In genomic region chr1:76146184-76146583, GRCh38 we compare ENCODE assay signal across 24 cellular contexts.
"Had no signal": no experiment of that assay in that cellular context is flagged by ENCODE, and none has a peak within 500 bp of the region (broad histone marks: within the 10 kb centered on the region; RNA-seq: fewer than 3 reads in every experiment).

No MANE protein-coding gene starts in this region.

- H3K27ac ChIP-seq: colonic mucosa, epithelial cell of prostate, esophagus squamous epithelium, gastrocnemius medialis, heart right ventricle, left lung, lower lobe of right lung had no signal

- H3K27ac Mint-ChIP-seq: dendritic cell treated with granulocyte-macrophage colony-stimulating factor and Interleukin-4, amounts not matched to agents 40 ng/mL and 50 ng/mL, for 4 days; effector memory CD8-positive, alpha-beta T cell; endodermal cell; mesothelial cell of epicardium had no signal

- ATAC-seq: effector memory CD8-positive, alpha-beta T cell; esophagus mucosa; gastrocnemius medialis; heart right ventricle; left cardiac atrium; left lung; left ventricle myocardium superior; lower lobe of right lung; mucosa of descending colon had no signal

- H3K27me3 ChIP-seq: colonic mucosa, esophagus squamous epithelium, gastrocnemius medialis, left lung had no signal

- H3K4me3 Mint-ChIP-seq: dendritic cell treated with granulocyte-macrophage colony-stimulating factor and Interleukin-4, amounts not matched to agents 40 ng/mL and 50 ng/mL, for 4 days; effector memory CD8-positive, alpha-beta T cell; endodermal cell; mesothelial cell of epicardium had no signal

- H3K9me3 Mint-ChIP-seq: dendritic cell treated with granulocyte-macrophage colony-stimulating factor and Interleukin-4, amounts not matched to agents 40 ng/mL and 50 ng/mL, for 4 days; effector memory CD8-positive, alpha-beta T cell; endodermal cell; mesothelial cell of epicardium had no signal

- DNase-seq: colonic mucosa; cortex of kidney; effector CD8-positive, alpha-beta T cell; effector memory CD8-positive, alpha-beta T cell; endodermal cell; erythroblast; esophagus squamous epithelium; foreskin fibroblast; foreskin melanocyte; gastrocnemius medialis; glutamatergic neuron; head of caudate nucleus; heart right ventricle; hippocampal formation; left cardiac atrium; left lung; left ventricle myocardium superior; lower lobe of right lung; mesenchymal stem cell; mucosa of descending colon had no signal

- H3K36me3 ChIP-seq: colonic mucosa, esophagus squamous epithelium, gastrocnemius medialis, heart right ventricle, left lung, lower lobe of right lung had no signal

- H3K4me1 ChIP-seq: colonic mucosa had no signal

- H3K4me3 ChIP-seq: colonic mucosa, esophagus squamous epithelium, gastrocnemius medialis, heart right ventricle, left lung, lower lobe of right lung, mucosa of descending colon had no signal

- H3K27me3 Mint-ChIP-seq: dendritic cell treated with granulocyte-macrophage colony-stimulating factor and Interleukin-4, amounts not matched to agents 40 ng/mL and 50 ng/mL, for 4 days had no signal

- H3K9me3 ChIP-seq: colonic mucosa, esophagus squamous epithelium, gastrocnemius medialis, heart right ventricle, left lung, lower lobe of right lung, mucosa of descending colon had no signal
